ENCODE assay signal across 13 cellular contexts in genomic region chrX:44596277-44596676, GRCh38. TPM values are rescaled to one million over a fixed set of nuclear protein-coding genes. Genes with fewer than 3 reads are reported as not detected.
DNase-seq lines count a peak whose midpoint lies in the region; ATAC-seq lines count a peak whose summit lies in the region.
"Had no signal": no experiment of that assay in that cellular context is flagged by ENCODE, and none has a peak within 500 bp of the region (broad histone marks: within the 10 kb centered on the region; RNA-seq: fewer than 3 reads in every experiment).

No MANE protein-coding gene starts in this region.

- H3K4me3 Mint-ChIP-seq in naive thymus-derived CD4-positive, alpha-beta T cell: no peak overlapping the region

- CTCF ChIA-PET in naive thymus-derived CD4-positive, alpha-beta T cell (lab: Charles Lee): no interaction called here

- ATAC-seq in GM19035 (IDR thresholded peaks at IDR 0.05; ENCODE audit: unreplicated experiment) (peak; percentile 52), HG02623 (IDR thresholded peaks at IDR 0.05; ENCODE audit: unreplicated experiment) (peak; percentile 92), HG03460 (IDR thresholded peaks at IDR 0.05; ENCODE audit: unreplicated experiment) (peak; percentile 87)
- ATAC-seq in naive thymus-derived CD4-positive, alpha-beta T cell: peak; percentile 37

- no peak overlapping the region for H3K4me3 ChIP-seq in naive thymus-derived CD4-positive, alpha-beta T cell (ENCODE audit: low read length)
- H3K4me3 ChIP-seq: hepatocyte had no signal

- peaks cover 0 to 18% (median 5%) of the 10 kb centered on the region in 11 donors for H3K9me3 Mint-ChIP-seq in naive thymus-derived CD4-positive, alpha-beta T cell

- POLR2A ChIA-PET in naive thymus-derived CD4-positive, alpha-beta T cell (lab: Charles Lee): no interaction called here

- H3K27me3 Mint-ChIP-seq in naive thymus-derived CD4-positive, alpha-beta T cell: no peaks in the 10 kb centered on the region

- H3K36me3 Mint-ChIP-seq in naive thymus-derived CD4-positive, alpha-beta T cell: peaks cover 0 to 4% (median 0%) of the 10 kb centered on the region in 5 donors

- intact Hi-C loops in naive thymus-derived CD4-positive, alpha-beta T cell (cut with micrococcal nuclease): no loop called here

- H3K4me1 ChIP-seq in naive thymus-derived CD4-positive, alpha-beta T cell (ENCODE audit: control insufficient read depth in 2 of 2, insufficient read depth in 2 of 2, low read length in 2 of 2): no peaks in the 10 kb centered on the region

- no peaks in the 10 kb centered on the region for H3K9me3 ChIP-seq in naive thymus-derived CD4-positive, alpha-beta T cell (ENCODE audit: control insufficient read depth in 2 of 3, low read length in 3 of 3)

- H3K36me3 ChIP-seq in naive thymus-derived CD4-positive, alpha-beta T cell (ENCODE audit: control insufficient read depth in 2 of 3, insufficient read depth in 3 of 3, low read length in 3 of 3): no peaks in the 10 kb centered on the region

- no peaks in the 10 kb centered on the region for H3K27me3 ChIP-seq in naive thymus-derived CD4-positive, alpha-beta T cell (ENCODE audit: control insufficient read depth in 2 of 2, insufficient read depth in 2 of 2, low read length in 2 of 2)
- H3K27me3 ChIP-seq: hepatocyte had no signal

- no peak overlapping the region for H3K27ac Mint-ChIP-seq in naive thymus-derived CD4-positive, alpha-beta T cell

- no peak for DNase-seq in naive thymus-derived CD4-positive, alpha-beta T cell
- DNase-seq in NCI-H2196 treated with DMSO at 0.1 percent for 48 hours (lab: John Stamatoyannopoulos, UW; ENCODE audit: unreplicated experiment) (no peak), DMS79 (lab: John Stamatoyannopoulos, UW) (no peak), COLO668 (lab: John Stamatoyannopoulos, UW; ENCODE audit: unreplicated experiment) (no peak), LoVo (ENCODE audit: low spot score) (no peak)
- DNase-seq: anterior cingulate cortex, midbrain, NCI-H69 had no signal

- H3K4me1 Mint-ChIP-seq in naive thymus-derived CD4-positive, alpha-beta T cell: peaks cover 0 to 2% (median 0%) of the 10 kb centered on the region in 7 donors

- H3K27ac ChIP-seq in naive thymus-derived CD4-positive, alpha-beta T cell (ENCODE audit: low read depth, low read length): no peak overlapping the region
- H3K27ac ChIP-seq: hepatocyte, KMS-11 had no signal

RNA-seq across cellular contexts. Expression of gene FUNDC1, which starts 53.6 kb away (rescaled TPM):
- total RNA-seq in naive thymus-derived CD4-positive, alpha-beta T cell: 10 to 100 TPM in 1 of 5 experiments, 1 to 10 TPM in 4; 5.2 to 10.1 (median 9.8) TPM
- 10 to 100 TPM; 25.8 to 28.1 TPM for polyA plus RNA-seq in naive thymus-derived CD4-positive, alpha-beta T cell

Comparison
In these comparisons a context has a peak if more than half of its experiments do, and no peak if none do; other contexts are left out.
1. ATAC-seq: peak in every context shown above with its lines; median percentile 92 in HG02623; 87 in HG03460; 52 in GM19035; 37 in naive thymus-derived CD4-positive, alpha-beta T cell.